In the genomic region with DNA sequence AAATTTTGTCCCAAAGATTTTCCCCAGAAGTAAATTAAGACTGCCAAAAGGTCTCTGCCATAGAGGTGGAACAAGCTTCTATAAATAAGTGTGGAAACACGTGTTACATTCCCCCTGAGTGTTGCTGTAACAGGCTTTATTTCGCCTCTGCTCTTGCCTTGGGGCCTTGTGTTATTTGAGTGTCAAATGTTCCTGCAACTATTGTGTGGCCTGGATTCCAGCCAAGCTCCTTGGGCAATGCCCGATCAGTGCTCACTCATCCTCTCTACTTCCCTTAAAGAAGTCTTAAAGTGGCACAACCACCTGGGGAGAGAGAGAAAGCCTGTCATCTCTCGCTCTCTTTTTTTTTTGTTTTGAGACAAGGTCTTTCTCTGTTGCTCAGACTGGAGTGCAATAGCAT, we compare ENCODE assay signal across 9 cellular contexts.
DNase-seq lines count a peak whose midpoint lies in the region; ATAC-seq and TF ChIP-seq lines count a peak whose summit lies in the region.
"Had no signal": no experiment of that assay in that cellular context is flagged by ENCODE, and none has a peak within 500 bp of the region (broad histone marks: within the 10 kb centered on the region; RNA-seq: fewer than 3 reads in every experiment).

No MANE protein-coding gene starts in this region.

- TF ChIP-seq CTCF in astrocyte of the cerebellum (IDR thresholded peaks at IDR 0.05; ENCODE audit: low read depth, low read length, missing control alignments) (no peak), GM10266 (IDR thresholded peaks at IDR 0.05; ENCODE audit: control insufficient read depth, insufficient read depth, low read depth, missing control alignments) (no peak)

- DNase-seq in Daoy (ENCODE audit: low read depth) (peak; percentile 86), NCI-H2081 treated with DMSO at 0.1 percent for 48 hours (lab: John Stamatoyannopoulos, UW) (peak; percentile 36), astrocyte of the cerebellum (ENCODE audit: low read depth) (peak; percentile 18), left kidney (ENCODE audit: low read depth, low spot score) (peak; percentile 19), putamen (ENCODE audit: low spot score) (no peak), GM10266 (ENCODE audit: extremely low spot score) (no peak)
- no peak for DNase-seq in stimulated activated naive CD8-positive, alpha-beta T cell treated with anti-CD3 and anti-CD28 coated beads, Interleukin-15, Interleukin-2, amounts not matched to agents 100 U/mL and 50 U/mL, for 24 hours

- ATAC-seq in HG02885 (IDR thresholded peaks at IDR 0.05; ENCODE audit: poor library complexity, unreplicated experiment) = no peak
- no peak for ATAC-seq in stimulated activated naive CD8-positive, alpha-beta T cell treated with anti-CD3 and anti-CD28 coated beads, Interleukin-15, Interleukin-2, amounts not matched to agents 100 U/mL and 50 U/mL, for 24 hours

- in situ Hi-C loops in astrocyte of the cerebellum (cut with HindIII; ENCODE audit: low sequenced_read_pairs) = no loop called here

- H3K4me3 ChIP-seq in astrocyte of the cerebellum (ENCODE audit: low read depth, low read length) = no peak overlapping the region
- H3K4me3 ChIP-seq: cardiac muscle cell had no signal

Comparison
In these comparisons a context has a peak if more than half of its experiments do, and no peak if none do; other contexts are left out.
1. DNase-seq: peak in Daoy (single experiment), NCI-H2081 treated with DMSO at 0.1 percent for 48 hours (single experiment), astrocyte of the cerebellum (single experiment) and left kidney (single experiment); none in putamen (single experiment), GM10266 (single experiment) and stimulated activated naive CD8-positive, alpha-beta T cell treated with anti-CD3 and anti-CD28 coated beads, Interleukin-15, Interleukin-2, amounts not matched to agents 100 U/mL and 50 U/mL, for 24 hours (single experiment).